ENCODE assay signal across 22 cellular contexts in the genomic region with DNA sequence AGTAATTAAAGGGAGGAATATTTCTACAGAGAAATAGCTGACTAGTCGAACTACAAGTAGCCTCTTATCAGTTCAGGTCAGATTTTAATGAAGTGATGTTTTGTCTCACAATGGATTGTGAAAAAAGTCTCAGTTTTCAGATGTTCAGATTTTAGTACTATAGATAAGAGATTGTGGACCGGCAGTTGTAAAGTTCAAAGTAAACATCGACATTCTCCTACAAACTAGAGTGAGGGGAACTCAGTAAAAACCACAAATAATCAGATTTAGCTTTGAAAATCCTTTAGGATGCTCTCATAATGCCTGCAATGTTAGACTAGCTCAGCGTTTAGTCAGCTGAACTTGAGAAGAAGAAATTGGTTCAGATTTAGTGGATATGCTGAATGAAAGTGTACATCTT. TPM values are rescaled to one million over a fixed set of nuclear protein-coding genes. Genes with fewer than 3 reads are reported as not detected.
DNase-seq lines count a peak whose midpoint lies in the region; TF ChIP-seq lines count a peak whose summit lies in the region.
"Had no signal": no experiment of that assay in that cellular context is flagged by ENCODE, and none has a peak within 500 bp of the region (broad histone marks: within the 10 kb centered on the region; RNA-seq: fewer than 3 reads in every experiment).

No MANE protein-coding gene starts in this region.

- H3K9me3 Mint-ChIP-seq in osteocyte (ENCODE audit: unreplicated experiment) = peaks cover 29% of the 10 kb centered on the region

- peak overlapping the region; percentile 56 for H3K27ac Mint-ChIP-seq in osteocyte (ENCODE audit: unreplicated experiment)
- H3K27ac Mint-ChIP-seq: B cell, CD14-positive monocyte had no signal

- H3K4me3 ChIP-seq in ACC112 (ENCODE audit: low read depth, low read length) (no peak overlapping the region), Peyer's patch (no peak overlapping the region), WERI-Rb-1 (ENCODE audit: low read depth, low read length) (no peak overlapping the region)

- H3K27me3 Mint-ChIP-seq in osteocyte (ENCODE audit: unreplicated experiment) = no peaks in the 10 kb centered on the region

- H3K4me3 Mint-ChIP-seq in osteocyte (ENCODE audit: unreplicated experiment) = no peak overlapping the region
- H3K4me3 Mint-ChIP-seq: B cell, CD14-positive monocyte had no signal

- no peaks in the 10 kb centered on the region for H3K9me3 ChIP-seq in Peyer's patch
- H3K9me3 ChIP-seq in WERI-Rb-1 (ENCODE audit: severe bottlenecking) = no peaks in the 10 kb centered on the region

- H2AFZ ChIP-seq in ACC112 (ENCODE audit: low read length, unreplicated experiment) = peak overlapping the region; percentile 28

- no peak for TF ChIP-seq CTCF in VCaP (conservative IDR thresholded peaks at IDR 0.05)
- no peak for TF ChIP-seq CTCF in osteocyte (IDR thresholded peaks at IDR 0.05)
- no peak for TF ChIP-seq CTCF in Peyer's patch (IDR thresholded peaks at IDR 0.05)
- no peak for TF ChIP-seq CTCF in WERI-Rb-1 (IDR thresholded peaks at IDR 0.05; ENCODE audit: low read depth, low read length)

- H3K4me1 ChIP-seq in ACC112 (ENCODE audit: control insufficient read depth, insufficient read depth, low read length, unreplicated experiment) (peaks cover 35% of the 10 kb centered on the region), Peyer's patch (no peaks in the 10 kb centered on the region)

- no peaks in the 10 kb centered on the region for H3K79me2 ChIP-seq in ACC112 (ENCODE audit: control insufficient read depth, insufficient read depth, low read length, unreplicated experiment)

- H3K27me3 ChIP-seq in ACC112 (ENCODE audit: insufficient read depth, low read length) = no peaks in the 10 kb centered on the region
- no peaks in the 10 kb centered on the region for H3K27me3 ChIP-seq in Peyer's patch
- H3K27me3 ChIP-seq in WERI-Rb-1 (ENCODE audit: insufficient read depth, low read depth, severe bottlenecking) = no peaks in the 10 kb centered on the region

- H3K36me3 ChIP-seq in ACC112 (ENCODE audit: insufficient read depth, low read length) = peaks cover 2% of the 10 kb centered on the region; the same call in 1 of the 2 replicates
- no peaks in the 10 kb centered on the region for H3K36me3 ChIP-seq in Peyer's patch
- no peaks in the 10 kb centered on the region for H3K36me3 ChIP-seq in WERI-Rb-1

- H3K4me1 Mint-ChIP-seq in osteocyte (ENCODE audit: unreplicated experiment) = peaks cover 49% of the 10 kb centered on the region
- H3K4me1 Mint-ChIP-seq: B cell, CD14-positive monocyte had no signal

- peaks cover 28% of the 10 kb centered on the region for H3K36me3 Mint-ChIP-seq in osteocyte (ENCODE audit: unreplicated experiment)
- H3K36me3 Mint-ChIP-seq: CD14-positive monocyte had no signal

- DNase-seq in fibroblast of peridontal ligament (ENCODE audit: extremely low read depth) (peak; percentile 36), osteocyte (ENCODE audit: extremely low spot score, unreplicated experiment) (no peak), Peyer's patch (no peak), DMS79 treated with DMSO at 0.1 percent for 48 hours (lab: John Stamatoyannopoulos, UW) (no peak), NCI-H82 (lab: John Stamatoyannopoulos, UW) (no peak), WERI-Rb-1 (no peak)
- DNase-seq: 8988T, DMS53, EL, GF-D8, Kasumi-1, NCI-H1694, NCI-H2081, NCI-H2171 treated with DMSO at 0.1 percent for 48 hours, NCI-H446, NCI-H526, RPMI8226, SHP77 had no signal

- TF ChIP-seq POLR2A in Peyer's patch (IDR thresholded peaks at IDR 0.05) = no peak

- H3K27ac ChIP-seq in ACC112 (ENCODE audit: low read depth, low read length) (0 out of 2 replicates have a peak overlapping the region, but pooled peaks have one; percentile 7), VCaP (peak overlapping the region; percentile 79), Peyer's patch (no peak overlapping the region), WERI-Rb-1 (no peak overlapping the region)

RNA-seq across cellular contexts. Expression of a gene that starts 39.9 kb away (rescaled TPM):
- total RNA-seq in osteocyte (27.9 and 31.3 TPM in 2 replicates), Peyer's patch (10 to 100 TPM in 1 of 4 donors, 1 to 10 TPM in 3; 4.7 to 23.1 (median 6.6) TPM)
- total RNA-seq: B cell had no signal

Comparison
In these comparisons a context has a peak if more than half of its experiments do, and no peak if none do; other contexts are left out.
1. H3K27ac ChIP-seq: peak in ACC112 (single experiment) and VCaP (single experiment); none in Peyer's patch (0 of 4) and WERI-Rb-1 (single experiment).